ENCODE assay signal across 20 cellular contexts in the genomic region with DNA sequence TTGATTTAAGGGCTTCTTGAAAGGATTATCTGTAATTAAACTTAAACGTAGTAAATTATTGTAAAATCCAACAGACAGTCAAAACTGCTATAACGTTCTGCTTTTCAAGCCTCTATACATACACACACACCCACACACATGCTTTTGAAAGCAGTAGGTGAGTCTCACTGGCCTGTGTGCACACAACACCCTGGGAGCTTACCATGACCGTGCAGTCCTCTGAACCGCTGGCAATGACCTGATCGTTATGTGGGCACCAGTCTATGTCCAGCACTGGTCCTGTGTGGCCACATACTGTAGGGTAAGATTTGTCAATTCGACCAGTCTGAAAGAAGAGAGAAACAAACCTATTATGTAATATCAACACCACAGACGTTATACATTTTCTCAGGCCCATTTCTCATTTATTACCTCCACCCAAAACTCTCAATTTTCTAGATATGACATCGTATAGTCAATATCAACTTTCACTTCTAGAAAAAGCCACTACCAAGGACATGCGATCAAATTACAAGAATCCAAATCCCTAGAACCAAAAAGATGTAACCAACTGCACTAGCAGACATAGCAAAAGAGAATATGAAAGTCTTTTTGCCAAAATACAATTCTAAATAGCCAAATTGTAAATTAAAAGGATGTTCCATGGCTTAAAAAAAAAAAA. TPM values are rescaled to one million over a fixed set of nuclear protein-coding genes. Genes with fewer than 3 reads are reported as not detected.
DNase-seq lines count a peak whose midpoint lies in the region; ATAC-seq and TF ChIP-seq lines count a peak whose summit lies in the region.
"Had no signal": no experiment of that assay in that cellular context is flagged by ENCODE, and none has a peak within 500 bp of the region (broad histone marks: within the 10 kb centered on the region; RNA-seq: fewer than 3 reads in every experiment).

No MANE protein-coding gene starts in this region.

- peaks cover 78% of the 10 kb centered on the region for H3F3A ChIP-seq in GM23248 (ENCODE audit: insufficient read depth)

- ATAC-seq in gastrocnemius medialis (peak; percentile 40 to 82), GM19452 (IDR thresholded peaks at IDR 0.05; ENCODE audit: unreplicated experiment) (no peak), GM19467 (IDR thresholded peaks at IDR 0.05; ENCODE audit: unreplicated experiment) (no peak)

- no peaks in the 10 kb centered on the region for H3K9me2 ChIP-seq in GM23248 (ENCODE audit: insufficient read depth)

- H2AFZ ChIP-seq in GM23248 (no peak overlapping the region), KMS-11 (ENCODE audit: low read depth) (no peak overlapping the region)

- H3K4me1 Mint-ChIP-seq in endothelial cell (ENCODE audit: unreplicated experiment), result peaks cover 22% of the 10 kb centered on the region

- no peaks in the 10 kb centered on the region for H3K27me3 ChIP-seq in GM23248 (replicated peaks; ENCODE audit: insufficient read depth)
- H3K27me3 ChIP-seq in KMS-11 (ENCODE audit: insufficient read depth, low read depth), result no peaks in the 10 kb centered on the region
- no peaks in the 10 kb centered on the region for H3K27me3 ChIP-seq in gastrocnemius medialis

- H3K27ac ChIP-seq in GM23248 (0 out of 2 replicates have a peak overlapping the region, but pooled peaks have one; percentile 20), KMS-11 (peak overlapping the region; percentile 64; the same call in 1 of the 2 replicates), gastrocnemius medialis (peak overlapping the region; percentile 42 to 66 (median 62))
- H3K27ac ChIP-seq: lower lobe of right lung had no signal

- no peak for TF ChIP-seq POLR2A in gastrocnemius medialis (IDR thresholded peaks at IDR 0.05)

- no peak overlapping the region for H3K4me3 Mint-ChIP-seq in endothelial cell (ENCODE audit: unreplicated experiment)
- H3K4me3 Mint-ChIP-seq: activated CD4-positive, alpha-beta T cell treated with anti-CD3 and anti-CD28 coated beads, Interleukin-2, amount 10 ng/mL, durations not matched to agents 24 days and 14 days; central memory CD8-positive, alpha-beta T cell had no signal

- peaks cover 27% of the 10 kb centered on the region for H3K36me3 Mint-ChIP-seq in endothelial cell (ENCODE audit: low read depth, unreplicated experiment)

- H3K79me2 ChIP-seq in GM23248 (ENCODE audit: insufficient read depth), result peaks cover 100% of the 10 kb centered on the region
- H3K79me2 ChIP-seq in KMS-11 (ENCODE audit: insufficient read depth, low read depth), result peaks cover 58% of the 10 kb centered on the region; the same call in 1 of the 2 replicates

- peak overlapping the region; percentile 16 for H3K27ac Mint-ChIP-seq in endothelial cell (ENCODE audit: unreplicated experiment)
- H3K27ac Mint-ChIP-seq: activated CD4-positive, alpha-beta T cell treated with anti-CD3 and anti-CD28 coated beads, Interleukin-2, amount 10 ng/mL, durations not matched to agents 24 days and 14 days had no signal

- intact Hi-C loops in gastrocnemius medialis (cut with DNase I; ENCODE audit: low total_unique reads), result no loop called here

- H4K20me1 ChIP-seq in GM23248 (ENCODE audit: insufficient read depth) (peaks cover 12% of the 10 kb centered on the region; the same call in 1 of the 2 replicates), KMS-11 (ENCODE audit: insufficient read depth) (no peaks in the 10 kb centered on the region)

- no peak for DNase-seq in GM23248
- no peak for DNase-seq in endothelial cell (ENCODE audit: low spot score)
- DNase-seq in gastrocnemius medialis, result peak in 1 of 2 donors; percentile 51
- DNase-seq in NCI-H526 (lab: John Stamatoyannopoulos, UW), result no peak
- DNase-seq: activated CD4-positive, alpha-beta T cell treated with anti-CD3 and anti-CD28 coated beads, Interleukin-2, amount 10 ng/mL, durations not matched to agents 24 days and 14 days; activated CD8-positive, alpha-beta memory T cell treated with anti-CD3 and anti-CD28 coated beads, Interleukin-2, amount 50 U/mL, for 48 hours; activated gamma-delta T cell; AML-193; amygdala; Caco-2; DND-41; islet precursor cell; lower lobe of right lung; occipital lobe; SHP77 treated with DMSO at 0.1 percent for 48 hours had no signal

- H3K4me3 ChIP-seq in GM23248, result no peak overlapping the region
- no peak overlapping the region for H3K4me3 ChIP-seq in KMS-11 (IDR thresholded peaks at IDR 0.05; ENCODE audit: insufficient read depth, low read depth, low read length)
- H3K4me3 ChIP-seq in gastrocnemius medialis, result no peak overlapping the region
- H3K4me3 ChIP-seq: HAP-1, lower lobe of right lung had no signal

- peaks cover 43% of the 10 kb centered on the region for H3K36me3 ChIP-seq in GM23248 (ENCODE audit: low read depth)
- no peaks in the 10 kb centered on the region; the same call in 1 of the 2 replicates for H3K36me3 ChIP-seq in KMS-11 (ENCODE audit: insufficient read depth)
- H3K36me3 ChIP-seq in gastrocnemius medialis, result no peaks in the 10 kb centered on the region
- H3K36me3 ChIP-seq: HAP-1 had no signal

- no peaks in the 10 kb centered on the region for H3K9me3 Mint-ChIP-seq in endothelial cell (ENCODE audit: unreplicated experiment)
- H3K9me3 Mint-ChIP-seq: activated CD4-positive, alpha-beta T cell treated with anti-CD3 and anti-CD28 coated beads, Interleukin-2, amount 10 ng/mL, durations not matched to agents 24 days and 14 days; central memory CD8-positive, alpha-beta T cell had no signal

- TF ChIP-seq CTCF in KMS-11 (conservative IDR thresholded peaks at IDR 0.05; ENCODE audit: low read depth, low read length) (no peak), endothelial cell (IDR thresholded peaks at IDR 0.05; ENCODE audit: unreplicated experiment) (no peak), gastrocnemius medialis (IDR thresholded peaks at IDR 0.05 in 4 of 5, conservative IDR thresholded peaks at IDR 0.05 in 1 of 5) (no peak)

- H3K9me3 ChIP-seq in GM23248 (ENCODE audit: low read depth) (no peaks in the 10 kb centered on the region), gastrocnemius medialis (no peaks in the 10 kb centered on the region)
- H3K9me3 ChIP-seq: Caco-2, HAP-1, lower lobe of right lung had no signal

- H3K4me1 ChIP-seq in GM23248 (ENCODE audit: insufficient read depth) (peaks cover 29% of the 10 kb centered on the region), KMS-11 (ENCODE audit: low read depth, poor library complexity, severe bottlenecking) (peaks cover 73% of the 10 kb centered on the region), gastrocnemius medialis (peaks cover 41 to 42% of the 10 kb centered on the region in 2 donors)
- H3K4me1 ChIP-seq: HAP-1, lower lobe of right lung had no signal

- WGBS in GM23248 (ENCODE audit: low coverage in 1 of 2, low lambda C conversion rate in 2 of 2, missing lambda C conversion rate in 2 of 2), 2 experiments, result 91 to 94% methylated on average over 9 of the region's 9 CpGs

- in situ Hi-C loops in GM23248 (cut with MboI), result no loop called here
- in situ Hi-C loops in gastrocnemius medialis (cut with MboI; ENCODE audit: low sequenced_read_pairs in 4 of 4), result loop anchor here in 1 of 4 donors (25.0 kb wide), 1 partner anchor 434 kb away; the partner anchor contains the start of gene ACACB

- H3K27me3 Mint-ChIP-seq in endothelial cell (ENCODE audit: unreplicated experiment), result peaks cover 1% of the 10 kb centered on the region
- H3K27me3 Mint-ChIP-seq: activated CD4-positive, alpha-beta T cell treated with anti-CD3 and anti-CD28 coated beads, Interleukin-2, amount 10 ng/mL, durations not matched to agents 24 days and 14 days; central memory CD8-positive, alpha-beta T cell had no signal

- no peak overlapping the region for H3K4me2 ChIP-seq in GM23248 (ENCODE audit: unreplicated experiment)
- peak overlapping the region; percentile 26 for H3K4me2 ChIP-seq in KMS-11

- no peak overlapping the region for H3K9ac ChIP-seq in GM23248
- no peak overlapping the region for H3K9ac ChIP-seq in KMS-11

RNA-seq across cellular contexts. Expression of gene SELPLG, which starts 44.5 kb away (rescaled TPM):
- total RNA-seq in GM23248 (2014; rRNA removed; shearing (Covaris generic)), result 4.4 and 6.1 TPM in 2 replicates
- 6.2 and 6.7 TPM in 2 replicates for polyA plus RNA-seq in GM23248 (2016; fragmentation: Nextera tagmentation; extraction: Ambion mirVana)
- 1.6 TPM for total RNA-seq in endothelial cell (ENCODE audit: unreplicated experiment)
- total RNA-seq in gastrocnemius medialis, result 1 to 10 TPM in 3 of 4 donors, under 1 TPM in 1; 0.19 to 5.0 (median 2.6) TPM

RNA-seq across cellular contexts. Expression of gene CORO1C, which starts 53.1 kb away (rescaled TPM):
- 170 and 172 TPM in 2 replicates for total RNA-seq in GM23248 (2014; rRNA removed; shearing (Covaris generic))
- polyA plus RNA-seq in GM23248 (2016; fragmentation: Nextera tagmentation; extraction: Ambion mirVana), result 401 and 403 TPM in 2 replicates
- total RNA-seq in endothelial cell (ENCODE audit: unreplicated experiment) (380 TPM), gastrocnemius medialis (10 to 100 TPM; 24.7 to 47.6 (median 30.9) TPM)

Comparison
In these comparisons a context has a peak if more than half of its experiments do, and no peak if none do; other contexts are left out.
1. ATAC-seq: peak in gastrocnemius medialis (2 of 2); none in GM19452 (single experiment) and GM19467 (single experiment).
2. Peak in every context shown above with its lines, with median percentiles within 50 percentile points of each other: H3K27ac ChIP-seq.